21 cellular contexts compared by ENCODE assay signal in genomic region chr3:62094461-62094860, GRCh38.
"Had no signal": no experiment of that assay in that cellular context is flagged by ENCODE, and none has a peak within 500 bp of the region (broad histone marks: within the 10 kb centered on the region; RNA-seq: fewer than 3 reads in every experiment).

No MANE protein-coding gene starts in this region.

- DNase-seq: Kasumi-1, MM.1S, NCI-H1092 treated with DMSO at 0.1 percent for 48 hours, NCI-H1436, NCI-H187, NCI-H2029, NCI-H2081 treated with DMSO at 0.1 percent for 48 hours, NCI-H2171, NCI-H226, NCI-H446, NCI-H510A, NCI-H524 treated with DMSO at 0.1 percent for 48 hours, NCI-H69, NCI-H774, RPMI8226, SHP77, SK-N-SH had no signal

- H3K36me3 Mint-ChIP-seq: IgD-negative memory B cell had no signal

- H3K27ac Mint-ChIP-seq: IgD-negative memory B cell had no signal

- H3K9me3 ChIP-seq: SK-N-SH had no signal

- H3K4me3 Mint-ChIP-seq: IgD-negative memory B cell had no signal

- H3K4me1 Mint-ChIP-seq: IgD-negative memory B cell had no signal

- H3K4me3 ChIP-seq: K562 had no signal

- ATAC-seq: K562 had no signal

- H3K27ac ChIP-seq: HL-60, KMS-11 had no signal

- H3K9me3 Mint-ChIP-seq: IgD-negative memory B cell had no signal
